Comparison of ENCODE assay signal across 3 cellular contexts in the genomic region with DNA sequence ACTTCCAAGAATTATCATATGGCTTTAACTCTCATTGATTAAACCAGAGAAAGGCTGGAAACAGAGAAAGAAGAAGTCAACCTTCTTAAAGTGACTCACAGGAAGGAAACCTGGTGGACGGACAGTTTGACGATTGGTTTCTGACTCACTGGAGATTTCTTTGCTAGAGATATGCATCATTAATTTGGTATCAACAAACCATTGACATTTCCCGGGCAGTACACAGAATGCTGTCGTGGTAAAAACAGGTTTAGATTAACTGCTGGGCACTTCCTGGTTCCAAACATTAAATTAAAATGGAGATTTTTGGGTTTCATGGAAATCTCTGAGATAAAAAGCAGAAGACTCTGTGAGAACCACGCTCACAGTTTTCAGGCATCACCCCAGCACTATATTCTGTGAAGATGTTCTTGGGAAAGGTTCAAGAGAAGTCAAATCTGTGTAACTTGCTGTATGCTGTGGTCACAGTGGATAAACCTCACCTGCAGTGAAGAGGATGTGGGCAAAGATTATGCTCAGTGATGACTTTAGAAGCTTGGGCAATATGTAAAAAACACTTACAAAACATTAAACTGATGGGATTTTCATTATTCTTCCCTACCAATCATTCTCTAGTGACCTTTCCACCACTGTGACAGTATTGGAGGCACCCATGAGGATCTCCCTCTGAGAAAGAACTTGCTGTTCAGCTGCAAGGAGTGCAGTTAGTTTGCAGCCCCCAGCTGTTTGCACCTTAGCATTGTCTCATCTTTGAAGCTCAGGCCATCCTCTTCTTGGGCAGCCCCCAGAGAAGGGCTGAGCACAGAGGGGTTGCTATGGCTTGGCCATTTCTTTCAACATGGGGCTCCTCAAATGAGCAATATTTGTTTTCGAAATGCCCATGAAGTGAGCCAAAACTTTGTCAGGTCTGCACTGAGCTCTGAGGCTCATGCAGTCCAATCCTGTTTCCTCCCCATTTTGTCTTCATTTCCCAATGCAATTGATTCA.
TF ChIP-seq lines count a peak whose summit lies in the region.

No MANE protein-coding gene starts in this region.

TF ChIP-seq in SK-N-SH, 30 proteins besides CTCF, POLR2A, EP300 and RAD21 (continued from another document):
- TF ChIP-seq, protein P1, sequence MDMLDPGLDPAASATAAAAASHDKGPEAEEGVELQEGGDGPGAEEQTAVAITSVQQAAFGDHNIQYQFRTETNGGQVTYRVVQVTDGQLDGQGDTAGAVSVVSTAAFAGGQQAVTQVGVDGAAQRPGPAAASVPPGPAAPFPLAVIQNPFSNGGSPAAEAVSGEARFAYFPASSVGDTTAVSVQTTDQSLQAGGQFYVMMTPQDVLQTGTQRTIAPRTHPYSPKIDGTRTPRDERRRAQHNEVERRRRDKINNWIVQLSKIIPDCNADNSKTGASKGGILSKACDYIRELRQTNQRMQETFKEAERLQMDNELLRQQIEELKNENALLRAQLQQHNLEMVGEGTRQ (IDR thresholded peaks at IDR 0.05; ENCODE audit: borderline replicate concordance, low read depth, low read length): no peak
- TF ChIP-seq FOSL2 (IDR thresholded peaks at IDR 0.05; ENCODE audit: borderline replicate concordance, low read depth) (peak; percentile 79), TCF12 (IDR thresholded peaks at IDR 0.05) (peak; percentile 80), RXRA (IDR thresholded peaks at IDR 0.05; ENCODE audit: borderline replicate concordance, low read depth) (0 out of 2 replicates have a peak, but pooled peaks have one; percentile 44), NFIC (IDR thresholded peaks at IDR 0.05; ENCODE audit: borderline replicate concordance) (peak; percentile 44; the same call in 1 of the 2 replicates)

TF ChIP-seq in SK-N-SH treated with all-trans-retinoic acid at 6 μM for 48 hours, 23 proteins besides CTCF, POLR2A, EP300 and RAD21 (continued from another document):
- TF ChIP-seq, protein P2, sequence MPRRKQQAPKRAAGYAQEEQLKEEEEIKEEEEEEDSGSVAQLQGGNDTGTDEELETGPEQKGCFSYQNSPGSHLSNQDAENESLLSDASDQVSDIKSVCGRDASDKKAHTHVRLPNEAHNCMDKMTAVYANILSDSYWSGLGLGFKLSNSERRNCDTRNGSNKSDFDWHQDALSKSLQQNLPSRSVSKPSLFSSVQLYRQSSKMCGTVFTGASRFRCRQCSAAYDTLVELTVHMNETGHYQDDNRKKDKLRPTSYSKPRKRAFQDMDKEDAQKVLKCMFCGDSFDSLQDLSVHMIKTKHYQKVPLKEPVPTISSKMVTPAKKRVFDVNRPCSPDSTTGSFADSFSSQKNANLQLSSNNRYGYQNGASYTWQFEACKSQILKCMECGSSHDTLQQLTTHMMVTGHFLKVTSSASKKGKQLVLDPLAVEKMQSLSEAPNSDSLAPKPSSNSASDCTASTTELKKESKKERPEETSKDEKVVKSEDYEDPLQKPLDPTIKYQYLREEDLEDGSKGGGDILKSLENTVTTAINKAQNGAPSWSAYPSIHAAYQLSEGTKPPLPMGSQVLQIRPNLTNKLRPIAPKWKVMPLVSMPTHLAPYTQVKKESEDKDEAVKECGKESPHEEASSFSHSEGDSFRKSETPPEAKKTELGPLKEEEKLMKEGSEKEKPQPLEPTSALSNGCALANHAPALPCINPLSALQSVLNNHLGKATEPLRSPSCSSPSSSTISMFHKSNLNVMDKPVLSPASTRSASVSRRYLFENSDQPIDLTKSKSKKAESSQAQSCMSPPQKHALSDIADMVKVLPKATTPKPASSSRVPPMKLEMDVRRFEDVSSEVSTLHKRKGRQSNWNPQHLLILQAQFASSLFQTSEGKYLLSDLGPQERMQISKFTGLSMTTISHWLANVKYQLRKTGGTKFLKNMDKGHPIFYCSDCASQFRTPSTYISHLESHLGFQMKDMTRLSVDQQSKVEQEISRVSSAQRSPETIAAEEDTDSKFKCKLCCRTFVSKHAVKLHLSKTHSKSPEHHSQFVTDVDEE (CRISPR knock-in tag; IDR thresholded peaks at IDR 0.05): no peak

TF ChIP-seq in GM12878, 131 proteins besides CTCF, POLR2A, EP300 and RAD21 (continued from another document):
- TF ChIP-seq SPI1 (IDR thresholded peaks at IDR 0.05; ENCODE audit: borderline replicate concordance, insufficient read depth, low read depth, low read length) (peak; percentile 81), CREB1 (IDR thresholded peaks at IDR 0.05; ENCODE audit: low read depth) (0 out of 2 replicates have a peak, but pooled peaks have one; percentile 23), DPF2 (IDR thresholded peaks at IDR 0.05) (peak; percentile 39; the same call in 1 of the 2 replicates), MEF2A (IDR thresholded peaks at IDR 0.05; ENCODE audit: insufficient read depth, low read depth, low read length) (0 out of 2 replicates have a peak, but pooled peaks have one; percentile 3), EED (IDR thresholded peaks at IDR 0.05; ENCODE audit: low read depth) (peak; percentile 88), SMC3 (IDR thresholded peaks at IDR 0.05; ENCODE audit: borderline replicate concordance, low read length) (no peak), CEBPB (IDR thresholded peaks at IDR 0.05; ENCODE audit: borderline replicate concordance in 1 of 2, low read depth in 2 of 2, low read length in 2 of 2) (peak in 1 of 2 experiments; percentile 82; a peak in 1 of 4 replicates), RB1 (IDR thresholded peaks at IDR 0.05; ENCODE audit: borderline replicate concordance) (no peak), BHLHE40 (IDR thresholded peaks at IDR 0.05; ENCODE audit: borderline replicate concordance in 1 of 2, low read depth in 2 of 2, low read length in 1 of 2) (peak in 1 of 2 experiments; percentile 37; a peak in 3 of 4 replicates), NFIC (IDR thresholded peaks at IDR 0.05; ENCODE audit: low read depth, low read length) (peak; percentile 95), CBX5 (IDR thresholded peaks at IDR 0.05; ENCODE audit: low read depth) (peak; percentile 75), HDGF (IDR thresholded peaks at IDR 0.05) (no peak), SIX5 (IDR thresholded peaks at IDR 0.05; ENCODE audit: low read depth, low read length, severe bottlenecking) (no peak), IKZF1 (conservative IDR thresholded peaks at IDR 0.05) (peak; percentile 63), CHD4 (IDR thresholded peaks at IDR 0.05) (no peak), CREM (IDR thresholded peaks at IDR 0.05; ENCODE audit: low read depth) (peak; percentile 65), LARP7 (IDR thresholded peaks at IDR 0.05) (no peak), SP1 (IDR thresholded peaks at IDR 0.05; ENCODE audit: low read depth, low read length) (no peak), CHD2 (IDR thresholded peaks at IDR 0.05; ENCODE audit: borderline replicate concordance, low read depth, low read length) (no peak), FOXM1 (IDR thresholded peaks at IDR 0.05; ENCODE audit: low read depth, low read length) (peak; percentile 88), CBFB (IDR thresholded peaks at IDR 0.05; ENCODE audit: low read depth) (0 out of 2 replicates have a peak, but pooled peaks have one; percentile 66), JUNB (IDR thresholded peaks at IDR 0.05) (peak; percentile 83), EZH2 (IDR thresholded peaks at IDR 0.05; ENCODE audit: borderline replicate concordance, control insufficient read depth, low read depth, low read length) (0 out of 2 replicates have a peak, but pooled peaks have one; percentile 19), NR2F1 (conservative IDR thresholded peaks at IDR 0.05) (0 out of 2 replicates have a peak, but pooled peaks have one; percentile 23), GABPA (IDR thresholded peaks at IDR 0.05; ENCODE audit: low read depth) (peak; percentile 39; the same call in 1 of the 2 replicates), RUNX3 (IDR thresholded peaks at IDR 0.05; ENCODE audit: low read length) (peak; percentile 91), ETV6 (conservative IDR thresholded peaks at IDR 0.05 in 1 of 2, IDR thresholded peaks at IDR 0.05 in 1 of 2; ENCODE audit: borderline replicate concordance in 1 of 2, low read depth in 1 of 2) (peak in 1 of 2 experiments; percentile 95; a peak in 2 of 4 replicates), TBL1XR1 (IDR thresholded peaks at IDR 0.05; ENCODE audit: low read depth, low read length) (peak; percentile 67; the same call in 1 of the 2 replicates), IKZF2 (IDR thresholded peaks at IDR 0.05) (peak in 1 of 2 experiments; percentile 74; a peak in 3 of 4 replicates), KDM1A (IDR thresholded peaks at IDR 0.05; ENCODE audit: borderline replicate concordance) (no peak), PAX5 (IDR thresholded peaks at IDR 0.05; ENCODE audit: borderline replicate concordance, low read depth, low read length) (peak; percentile 36; the same call in 1 of the 2 replicates)
- TF ChIP-seq, protein P3, sequence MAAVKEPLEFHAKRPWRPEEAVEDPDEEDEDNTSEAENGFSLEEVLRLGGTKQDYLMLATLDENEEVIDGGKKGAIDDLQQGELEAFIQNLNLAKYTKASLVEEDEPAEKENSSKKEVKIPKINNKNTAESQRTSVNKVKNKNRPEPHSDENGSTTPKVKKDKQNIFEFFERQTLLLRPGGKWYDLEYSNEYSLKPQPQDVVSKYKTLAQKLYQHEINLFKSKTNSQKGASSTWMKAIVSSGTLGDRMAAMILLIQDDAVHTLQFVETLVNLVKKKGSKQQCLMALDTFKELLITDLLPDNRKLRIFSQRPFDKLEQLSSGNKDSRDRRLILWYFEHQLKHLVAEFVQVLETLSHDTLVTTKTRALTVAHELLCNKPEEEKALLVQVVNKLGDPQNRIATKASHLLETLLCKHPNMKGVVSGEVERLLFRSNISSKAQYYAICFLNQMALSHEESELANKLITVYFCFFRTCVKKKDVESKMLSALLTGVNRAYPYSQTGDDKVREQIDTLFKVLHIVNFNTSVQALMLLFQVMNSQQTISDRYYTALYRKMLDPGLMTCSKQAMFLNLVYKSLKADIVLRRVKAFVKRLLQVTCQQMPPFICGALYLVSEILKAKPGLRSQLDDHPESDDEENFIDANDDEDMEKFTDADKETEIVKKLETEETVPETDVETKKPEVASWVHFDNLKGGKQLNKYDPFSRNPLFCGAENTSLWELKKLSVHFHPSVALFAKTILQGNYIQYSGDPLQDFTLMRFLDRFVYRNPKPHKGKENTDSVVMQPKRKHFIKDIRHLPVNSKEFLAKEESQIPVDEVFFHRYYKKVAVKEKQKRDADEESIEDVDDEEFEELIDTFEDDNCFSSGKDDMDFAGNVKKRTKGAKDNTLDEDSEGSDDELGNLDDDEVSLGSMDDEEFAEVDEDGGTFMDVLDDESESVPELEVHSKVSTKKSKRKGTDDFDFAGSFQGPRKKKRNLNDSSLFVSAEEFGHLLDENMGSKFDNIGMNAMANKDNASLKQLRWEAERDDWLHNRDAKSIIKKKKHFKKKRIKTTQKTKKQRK (IDR thresholded peaks at IDR 0.05; ENCODE audit: low read depth, low read length): no peak
- TF ChIP-seq, protein P4, sequence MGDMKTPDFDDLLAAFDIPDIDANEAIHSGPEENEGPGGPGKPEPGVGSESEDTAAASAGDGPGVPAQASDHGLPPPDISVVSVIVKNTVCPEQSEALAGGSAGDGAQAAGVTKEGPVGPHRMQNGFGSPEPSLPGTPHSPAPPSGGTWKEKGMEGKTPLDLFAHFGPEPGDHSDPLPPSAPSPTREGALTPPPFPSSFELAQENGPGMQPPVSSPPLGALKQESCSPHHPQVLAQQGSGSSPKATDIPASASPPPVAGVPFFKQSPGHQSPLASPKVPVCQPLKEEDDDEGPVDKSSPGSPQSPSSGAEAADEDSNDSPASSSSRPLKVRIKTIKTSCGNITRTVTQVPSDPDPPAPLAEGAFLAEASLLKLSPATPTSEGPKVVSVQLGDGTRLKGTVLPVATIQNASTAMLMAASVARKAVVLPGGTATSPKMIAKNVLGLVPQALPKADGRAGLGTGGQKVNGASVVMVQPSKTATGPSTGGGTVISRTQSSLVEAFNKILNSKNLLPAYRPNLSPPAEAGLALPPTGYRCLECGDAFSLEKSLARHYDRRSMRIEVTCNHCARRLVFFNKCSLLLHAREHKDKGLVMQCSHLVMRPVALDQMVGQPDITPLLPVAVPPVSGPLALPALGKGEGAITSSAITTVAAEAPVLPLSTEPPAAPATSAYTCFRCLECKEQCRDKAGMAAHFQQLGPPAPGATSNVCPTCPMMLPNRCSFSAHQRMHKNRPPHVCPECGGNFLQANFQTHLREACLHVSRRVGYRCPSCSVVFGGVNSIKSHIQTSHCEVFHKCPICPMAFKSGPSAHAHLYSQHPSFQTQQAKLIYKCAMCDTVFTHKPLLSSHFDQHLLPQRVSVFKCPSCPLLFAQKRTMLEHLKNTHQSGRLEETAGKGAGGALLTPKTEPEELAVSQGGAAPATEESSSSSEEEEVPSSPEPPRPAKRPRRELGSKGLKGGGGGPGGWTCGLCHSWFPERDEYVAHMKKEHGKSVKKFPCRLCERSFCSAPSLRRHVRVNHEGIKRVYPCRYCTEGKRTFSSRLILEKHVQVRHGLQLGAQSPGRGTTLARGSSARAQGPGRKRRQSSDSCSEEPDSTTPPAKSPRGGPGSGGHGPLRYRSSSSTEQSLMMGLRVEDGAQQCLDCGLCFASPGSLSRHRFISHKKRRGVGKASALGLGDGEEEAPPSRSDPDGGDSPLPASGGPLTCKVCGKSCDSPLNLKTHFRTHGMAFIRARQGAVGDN (IDR thresholded peaks at IDR 0.05): no peak
- TF ChIP-seq, protein P5, sequence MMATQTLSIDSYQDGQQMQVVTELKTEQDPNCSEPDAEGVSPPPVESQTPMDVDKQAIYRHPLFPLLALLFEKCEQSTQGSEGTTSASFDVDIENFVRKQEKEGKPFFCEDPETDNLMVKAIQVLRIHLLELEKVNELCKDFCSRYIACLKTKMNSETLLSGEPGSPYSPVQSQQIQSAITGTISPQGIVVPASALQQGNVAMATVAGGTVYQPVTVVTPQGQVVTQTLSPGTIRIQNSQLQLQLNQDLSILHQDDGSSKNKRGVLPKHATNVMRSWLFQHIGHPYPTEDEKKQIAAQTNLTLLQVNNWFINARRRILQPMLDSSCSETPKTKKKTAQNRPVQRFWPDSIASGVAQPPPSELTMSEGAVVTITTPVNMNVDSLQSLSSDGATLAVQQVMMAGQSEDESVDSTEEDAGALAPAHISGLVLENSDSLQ (IDR thresholded peaks at IDR 0.05): peak; percentile 66
- TF ChIP-seq, protein P6, sequence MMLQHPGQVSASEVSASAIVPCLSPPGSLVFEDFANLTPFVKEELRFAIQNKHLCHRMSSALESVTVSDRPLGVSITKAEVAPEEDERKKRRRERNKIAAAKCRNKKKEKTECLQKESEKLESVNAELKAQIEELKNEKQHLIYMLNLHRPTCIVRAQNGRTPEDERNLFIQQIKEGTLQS (IDR thresholded peaks at IDR 0.05; ENCODE audit: borderline replicate concordance, extremely low read depth, low read depth, low read length): no peak
- TF ChIP-seq, protein P7, sequence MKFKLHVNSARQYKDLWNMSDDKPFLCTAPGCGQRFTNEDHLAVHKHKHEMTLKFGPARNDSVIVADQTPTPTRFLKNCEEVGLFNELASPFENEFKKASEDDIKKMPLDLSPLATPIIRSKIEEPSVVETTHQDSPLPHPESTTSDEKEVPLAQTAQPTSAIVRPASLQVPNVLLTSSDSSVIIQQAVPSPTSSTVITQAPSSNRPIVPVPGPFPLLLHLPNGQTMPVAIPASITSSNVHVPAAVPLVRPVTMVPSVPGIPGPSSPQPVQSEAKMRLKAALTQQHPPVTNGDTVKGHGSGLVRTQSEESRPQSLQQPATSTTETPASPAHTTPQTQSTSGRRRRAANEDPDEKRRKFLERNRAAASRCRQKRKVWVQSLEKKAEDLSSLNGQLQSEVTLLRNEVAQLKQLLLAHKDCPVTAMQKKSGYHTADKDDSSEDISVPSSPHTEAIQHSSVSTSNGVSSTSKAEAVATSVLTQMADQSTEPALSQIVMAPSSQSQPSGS (IDR thresholded peaks at IDR 0.05; ENCODE audit: low read length): peak; percentile 91
